27 cellular contexts compared by ENCODE assay signal in the genomic region with DNA sequence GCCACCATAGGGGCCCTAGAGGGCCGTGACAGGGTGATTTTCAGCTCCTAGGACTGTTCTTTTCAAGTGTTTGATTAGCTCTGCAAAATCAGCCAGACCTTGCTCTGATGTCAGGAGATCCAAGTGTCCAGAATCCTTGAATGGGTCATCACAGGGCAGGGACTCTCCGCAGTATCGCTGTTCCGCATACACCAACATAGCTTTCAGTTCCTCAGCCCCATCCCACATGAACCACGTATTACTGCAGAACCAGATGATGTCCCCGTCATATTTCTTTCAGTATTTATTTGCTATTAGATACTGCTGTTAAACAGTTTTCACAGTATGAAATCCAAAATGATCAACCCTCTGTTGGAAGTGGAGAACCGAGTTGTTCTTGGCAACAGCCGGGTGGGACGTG. TPM values are rescaled to one million over a fixed set of nuclear protein-coding genes. Genes with fewer than 3 reads are reported as not detected.
DNase-seq lines count a peak whose midpoint lies in the region; ATAC-seq and TF ChIP-seq lines count a peak whose summit lies in the region.
"Had no signal": no experiment of that assay in that cellular context is flagged by ENCODE, and none has a peak within 500 bp of the region (broad histone marks: within the 10 kb centered on the region; RNA-seq: fewer than 3 reads in every experiment).

No MANE protein-coding gene starts in this region.

- no peak overlapping the region for H3K4me3 Mint-ChIP-seq in memory B cell
- H3K4me3 Mint-ChIP-seq in activated CD8-positive, alpha-beta T cell treated with anti-CD3 and anti-CD28 coated beads for 36 hours = no peak overlapping the region

- H3K9me3 Mint-ChIP-seq in memory B cell = peaks cover 4% of the 10 kb centered on the region
- H3K9me3 Mint-ChIP-seq in activated CD8-positive, alpha-beta T cell treated with anti-CD3 and anti-CD28 coated beads for 36 hours = peaks cover 4% of the 10 kb centered on the region

- H3K4me2 ChIP-seq in OCI-LY3 (ENCODE audit: low read length) = peak overlapping the region; percentile 82
- H3K4me2 ChIP-seq: SK-N-SH had no signal

- H2AFZ ChIP-seq in OCI-LY3 (ENCODE audit: low read depth, low read length) = peak overlapping the region; percentile 32; the same call in 1 of the 2 replicates

- H3K9me3 ChIP-seq in OCI-LY3 (ENCODE audit: insufficient read depth, low read length) = no peaks in the 10 kb centered on the region
- H3K9me3 ChIP-seq: HAP-1, SK-N-SH had no signal

- H3K4me3 ChIP-seq in OCI-LY3 (ENCODE audit: low read length) = peak overlapping the region; percentile 67
- H3K4me3 ChIP-seq: BLaER1 treated with 17β-estradiol and CSF1 and Interleukin-3, amounts not matched to agents 10 nM and 100 nM; GM23248; HAP-1 had no signal

- POLR2A ChIA-PET in activated CD8-positive, alpha-beta T cell treated with anti-CD3 and anti-CD28 coated beads for 36 hours (lab: Charles Lee) = no interaction called here

- peaks cover 8% of the 10 kb centered on the region for H3K27me3 Mint-ChIP-seq in memory B cell
- H3K27me3 Mint-ChIP-seq in activated CD8-positive, alpha-beta T cell treated with anti-CD3 and anti-CD28 coated beads for 36 hours = no peaks in the 10 kb centered on the region

- no peaks in the 10 kb centered on the region for H3K79me2 ChIP-seq in OCI-LY3 (ENCODE audit: low read length)

- TF ChIP-seq CTCF in OCI-LY3 (IDR thresholded peaks at IDR 0.05; ENCODE audit: low read depth, low read length) = no peak
- no peak for TF ChIP-seq CTCF in activated CD8-positive, alpha-beta T cell treated with anti-CD3 and anti-CD28 coated beads for 36 hours (IDR thresholded peaks at IDR 0.05)

- no peaks in the 10 kb centered on the region for H4K20me1 ChIP-seq in OCI-LY3 (ENCODE audit: insufficient read depth, low read length)

- H3K27ac Mint-ChIP-seq in memory B cell = no peak overlapping the region
- no peak overlapping the region for H3K27ac Mint-ChIP-seq in activated CD8-positive, alpha-beta T cell treated with anti-CD3 and anti-CD28 coated beads for 36 hours

- CTCF ChIA-PET in activated CD8-positive, alpha-beta T cell treated with anti-CD3 and anti-CD28 coated beads for 36 hours (lab: Charles Lee) = no interaction called here

- H3K27me3 ChIP-seq in OCI-LY3 (ENCODE audit: low read depth, low read length) = peaks cover 7% of the 10 kb centered on the region
- H3K27me3 ChIP-seq: BLaER1 treated with 17β-estradiol and CSF1 and Interleukin-3, amounts not matched to agents 10 nM and 100 nM had no signal

- H3K36me3 ChIP-seq in OCI-LY3 (replicated peaks; ENCODE audit: low read depth, low read length) = no peaks in the 10 kb centered on the region
- H3K36me3 ChIP-seq: BLaER1 treated with 17β-estradiol and CSF1 and Interleukin-3, amounts not matched to agents 10 nM and 100 nM; HAP-1 had no signal

- H3K9ac ChIP-seq in OCI-LY3 (ENCODE audit: low read length) = peak overlapping the region; percentile 36
- H3K9ac ChIP-seq: GM23248, SK-N-SH had no signal

- H3K27ac ChIP-seq in OCI-LY3 (ENCODE audit: low read length) = peak overlapping the region; percentile 1; the same call in 1 of the 2 replicates
- H3K27ac ChIP-seq: GM23248, HL-60 had no signal

- peak; percentile 32 to 67 for DNase-seq in NOMO-1 (lab: John Stamatoyannopoulos, UW; ENCODE audit: unreplicated experiment in 2 of 2)
- no peak for DNase-seq in NOMO-1 treated with dmso at 0.1 percent for 144 hours (lab: John Stamatoyannopoulos, UW; ENCODE audit: unreplicated experiment)
- DNase-seq in memory B cell (ENCODE audit: low spot score in 2 of 2) = no peak
- no peak for DNase-seq in activated CD8-positive, alpha-beta T cell treated with anti-CD3 and anti-CD28 coated beads for 36 hours
- DNase-seq in stimulated activated CD4-positive, alpha-beta T cell treated with anti-CD3 and anti-CD28 coated beads, Interleukin-12 subunit alpha, Interleukin-12 subunit beta, amount 100 ng/mL, for 4 hours = no peak
- no peak for DNase-seq in activated CD4-positive, alpha-beta T cell treated with anti-CD3 and anti-CD28 coated beads, Interleukin-2, amount 50 U/mL, for 48 hours
- DNase-seq: 8988T, EL, GF-D8, GM23248, KBM-7, MM.1S, NCI-H1105 treated with DMSO at 0.1 percent for 48 hours, NCI-H1694 treated with DMSO at 0.1 percent for 48 hours, NCI-H2081 treated with DMSO at 0.1 percent for 48 hours, NCI-H2171 treated with DMSO at 0.1 percent for 48 hours, NCI-H524 treated with DMSO at 0.1 percent for 48 hours, NCI-H82, SIG-M5, SK-N-SH had no signal

- H3K4me1 ChIP-seq in OCI-LY3 (ENCODE audit: low read length) = peaks cover 35% of the 10 kb centered on the region
- H3K4me1 ChIP-seq: HAP-1 had no signal

- ATAC-seq in memory B cell (ENCODE audit: low read depth) = peak; percentile 66
- no peak for ATAC-seq in activated CD8-positive, alpha-beta T cell treated with anti-CD3 and anti-CD28 coated beads for 36 hours
- ATAC-seq: HepG2, Panc1 had no signal

- peaks cover 3% of the 10 kb centered on the region for H3K36me3 Mint-ChIP-seq in memory B cell
- no peaks in the 10 kb centered on the region for H3K36me3 Mint-ChIP-seq in activated CD8-positive, alpha-beta T cell treated with anti-CD3 and anti-CD28 coated beads for 36 hours (ENCODE audit: low read depth)

- peaks cover 6% of the 10 kb centered on the region for H3K4me1 Mint-ChIP-seq in memory B cell
- peaks cover 16% of the 10 kb centered on the region for H3K4me1 Mint-ChIP-seq in activated CD8-positive, alpha-beta T cell treated with anti-CD3 and anti-CD28 coated beads for 36 hours (ENCODE audit: low read depth)

- intact Hi-C loops in activated CD8-positive, alpha-beta T cell treated with anti-CD3 and anti-CD28 coated beads for 36 hours (cut with micrococcal nuclease) = no loop called here

RNA-seq across cellular contexts. Expression of gene RFX8, which starts 46.6 kb away (rescaled TPM):
- total RNA-seq in activated CD8-positive, alpha-beta T cell treated with anti-CD3 and anti-CD28 coated beads for 36 hours = under 1 TPM in 1 of 2 experiments, not detected in 1; 0.18 TPM
- total RNA-seq: HepG2, HT-29 had no signal

Comparison
In these comparisons a context has a peak if more than half of its experiments do, and no peak if none do; other contexts are left out.
1. DNase-seq: peak in NOMO-1 (2 of 2); none in NOMO-1 treated with dmso at 0.1 percent for 144 hours (single experiment), memory B cell (0 of 2), activated CD8-positive, alpha-beta T cell treated with anti-CD3 and anti-CD28 coated beads for 36 hours (single experiment), stimulated activated CD4-positive, alpha-beta T cell treated with anti-CD3 and anti-CD28 coated beads, Interleukin-12 subunit alpha, Interleukin-12 subunit beta, amount 100 ng/mL, for 4 hours (single experiment) and activated CD4-positive, alpha-beta T cell treated with anti-CD3 and anti-CD28 coated beads, Interleukin-2, amount 50 U/mL, for 48 hours (0 of 2).